ENCODE assay signal across 12 cellular contexts in the genomic region with DNA sequence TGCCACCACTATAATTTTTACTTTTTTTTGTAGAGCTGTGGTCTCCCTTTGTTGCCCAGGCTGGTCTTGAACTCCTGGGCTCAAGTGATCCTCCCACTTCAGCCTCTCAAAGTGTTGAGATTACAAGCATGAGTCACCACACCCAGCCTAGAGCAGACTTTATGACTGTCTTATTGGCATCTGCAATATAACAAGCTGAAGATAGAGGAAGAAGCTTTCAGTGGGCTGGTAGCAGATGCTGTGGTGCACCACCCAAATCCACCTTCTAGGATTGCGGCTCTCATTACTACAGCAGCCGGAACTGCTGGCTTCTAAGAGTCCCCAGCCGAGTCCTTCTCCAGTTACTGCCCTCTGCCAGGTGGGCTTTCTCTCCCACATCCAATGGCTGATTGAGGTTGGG. TPM values are rescaled to one million over a fixed set of nuclear protein-coding genes. Genes with fewer than 3 reads are reported as not detected.
A peak's percentile ranks its signal among the peaks of the same experiment; 100 is the strongest.
DNase-seq lines count a peak whose midpoint lies in the region; ATAC-seq, FAIRE-seq and TF ChIP-seq lines count a peak whose summit lies in the region.
"Had no signal": no experiment of that assay in that cellular context is flagged by ENCODE, and none has a peak within 500 bp of the region (broad histone marks: within the 10 kb centered on the region; RNA-seq: fewer than 3 reads in every experiment).

No MANE protein-coding gene starts in this region.

- FAIRE-seq in H54 (lab: Jason Lieb, UNC) = peak; percentile 84

- H3K27ac ChIP-seq in Panc1 (ENCODE audit: low read length) = no peak overlapping the region
- H3K27ac ChIP-seq: WERI-Rb-1 had no signal

- TF ChIP-seq POLR2A in H54 (IDR thresholded peaks at IDR 0.05; ENCODE audit: low read depth, low read length) = no peak

- CTCF ChIA-PET in Panc1 (lab: Charles Lee) = no interaction called here

- no peaks in the 10 kb centered on the region for H3K9me3 ChIP-seq in Panc1 (ENCODE audit: control insufficient read depth, insufficient read depth, low read depth, low read length)

- no peak overlapping the region for H3K4me3 ChIP-seq in Panc1 (ENCODE audit: low read depth in 2 of 2, low read length in 2 of 2)

- TF ChIP-seq CTCF in Panc1 (IDR thresholded peaks at IDR 0.05) = no peak

- intact Hi-C loops in Panc1 (cut with micrococcal nuclease; ENCODE audit: unreplicated experiment) = no loop called here

- no peaks in the 10 kb centered on the region for H3K36me3 ChIP-seq in Panc1 (ENCODE audit: control insufficient read depth, insufficient read depth, low read length)
- H3K36me3 ChIP-seq: WERI-Rb-1 had no signal

- no peaks in the 10 kb centered on the region for H3K4me1 ChIP-seq in Panc1 (ENCODE audit: control insufficient read depth, insufficient read depth, low read length)

- BruUV-seq in Panc1 (replicated peaks; lab: Mats Ljungman, UMichigan) = no TSS peak

- ATAC-seq in Panc1 (0 out of 2 replicates have a peak, but pooled peaks have one; percentile 56), GM18907 (IDR thresholded peaks at IDR 0.05; ENCODE audit: unreplicated experiment) (no peak), GM21423 (IDR thresholded peaks at IDR 0.05; ENCODE audit: unreplicated experiment) (no peak)

- DNase-seq in Daoy (ENCODE audit: low read depth) = peak; percentile 69
- DNase-seq in H54 (ENCODE audit: insufficient read length, low spot score) = no peak
- no peak for DNase-seq in Panc1 (ENCODE audit: low read depth, low spot score)
- peak; percentile 63 for DNase-seq in islet precursor cell
- no peak for DNase-seq in NCI-H2081 treated with DMSO at 0.1 percent for 48 hours (lab: John Stamatoyannopoulos, UW)
- DNase-seq: activated naive CD4-positive, alpha-beta T cell; dermis blood vessel endothelial cell; NCI-H1930; RPMI8226; WERI-Rb-1 had no signal

- H3K27me3 ChIP-seq in Panc1 (ENCODE audit: control insufficient read depth, insufficient read depth, low read length) = no peaks in the 10 kb centered on the region

- POLR2A ChIA-PET in Panc1 (lab: Charles Lee) = no interaction called here

- in situ Hi-C loops in Panc1 (cut with HindIII; ENCODE audit: low pct_unique_long_range_greater_than_20kb, low sequenced_read_pairs) = no loop called here

RNA-seq across cellular contexts. Expression of a gene that starts 7.6 kb away (rescaled TPM):
- 48.4 and 65.1 TPM in 2 replicates for total RNA-seq in Daoy (2014; rRNA removed; shearing (Covaris generic))
- 25.2 TPM for total RNA-seq in Panc1 (2021; ENCODE audit: unreplicated experiment)
- polyA plus RNA-seq in Panc1 (2012; ENCODE audit: insufficient read length) = 16.8 TPM

Comparison
In these comparisons a context has a peak if more than half of its experiments do, and no peak if none do; other contexts are left out.
1. DNase-seq: peak in Daoy (single experiment) and islet precursor cell (single experiment); none in H54 (single experiment), Panc1 (single experiment) and NCI-H2081 treated with DMSO at 0.1 percent for 48 hours (single experiment).